Comparison of ENCODE assay signal across 2 cellular contexts in the genomic region with DNA sequence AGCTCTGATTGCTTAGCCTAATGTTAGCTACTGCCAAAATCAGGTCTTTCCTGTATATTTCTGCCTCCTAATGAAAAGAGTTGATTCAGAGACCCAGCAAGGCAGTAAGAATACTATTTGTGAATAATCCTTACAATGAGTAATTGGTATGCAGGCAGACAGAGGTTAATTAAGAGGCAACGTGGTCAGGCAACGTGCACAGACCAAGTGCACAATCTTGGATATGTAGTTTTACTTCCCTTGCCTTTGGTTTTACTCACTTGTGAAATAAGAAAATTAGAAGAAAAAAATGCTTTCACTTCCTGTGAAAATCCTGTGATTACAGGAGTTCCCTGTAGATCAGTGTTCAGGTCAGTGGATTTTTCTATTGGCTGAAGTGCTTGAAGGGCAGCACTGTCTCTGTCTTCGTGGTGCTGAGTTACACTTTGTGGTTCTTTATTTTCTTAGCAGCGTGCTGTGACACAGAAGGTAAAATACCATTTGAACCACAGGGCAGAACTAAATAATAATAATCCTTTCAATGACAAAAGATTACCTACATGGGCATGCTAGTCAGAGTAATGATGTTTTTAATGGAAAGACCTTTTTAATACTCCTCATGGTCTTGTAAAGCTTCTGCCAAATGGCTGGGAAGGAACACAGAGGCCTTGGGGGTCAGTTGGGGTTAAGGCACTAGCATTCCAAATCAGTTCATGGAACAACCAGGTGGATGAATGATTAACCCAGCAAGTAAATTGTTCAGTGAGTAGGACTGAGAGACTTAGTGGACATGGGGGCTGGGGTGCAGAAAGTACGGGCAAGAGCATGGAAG.
TF ChIP-seq lines count a peak whose summit lies in the region.

No MANE protein-coding gene starts in this region.

TF ChIP-seq in SK-N-SH treated with all-trans-retinoic acid at 6 μM for 48 hours, 23 proteins besides CTCF, POLR2A, EP300 and RAD21 (continued from another document):
- TF ChIP-seq, protein P1, sequence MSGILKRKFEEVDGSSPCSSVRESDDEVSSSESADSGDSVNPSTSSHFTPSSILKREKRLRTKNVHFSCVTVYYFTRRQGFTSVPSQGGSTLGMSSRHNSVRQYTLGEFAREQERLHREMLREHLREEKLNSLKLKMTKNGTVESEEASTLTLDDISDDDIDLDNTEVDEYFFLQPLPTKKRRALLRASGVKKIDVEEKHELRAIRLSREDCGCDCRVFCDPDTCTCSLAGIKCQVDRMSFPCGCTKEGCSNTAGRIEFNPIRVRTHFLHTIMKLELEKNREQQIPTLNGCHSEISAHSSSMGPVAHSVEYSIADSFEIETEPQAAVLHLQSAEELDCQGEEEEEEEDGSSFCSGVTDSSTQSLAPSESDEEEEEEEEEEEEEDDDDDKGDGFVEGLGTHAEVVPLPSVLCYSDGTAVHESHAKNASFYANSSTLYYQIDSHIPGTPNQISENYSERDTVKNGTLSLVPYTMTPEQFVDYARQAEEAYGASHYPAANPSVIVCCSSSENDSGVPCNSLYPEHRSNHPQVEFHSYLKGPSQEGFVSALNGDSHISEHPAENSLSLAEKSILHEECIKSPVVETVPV (CRISPR knock-in tag; IDR thresholded peaks at IDR 0.05) = no peak
- no peak for TF ChIP-seq OSR1 (CRISPR knock-in tag; IDR thresholded peaks at IDR 0.05)
- no peak for TF ChIP-seq ZFP3 (CRISPR knock-in tag; IDR thresholded peaks at IDR 0.05)
- TF ChIP-seq PPARA (CRISPR knock-in tag; IDR thresholded peaks at IDR 0.05; ENCODE audit: borderline replicate concordance) = no peak

TF ChIP-seq in SK-N-SH, 30 proteins besides CTCF, POLR2A, EP300 and RAD21 (continued from another document):
- TF ChIP-seq, protein P2, sequence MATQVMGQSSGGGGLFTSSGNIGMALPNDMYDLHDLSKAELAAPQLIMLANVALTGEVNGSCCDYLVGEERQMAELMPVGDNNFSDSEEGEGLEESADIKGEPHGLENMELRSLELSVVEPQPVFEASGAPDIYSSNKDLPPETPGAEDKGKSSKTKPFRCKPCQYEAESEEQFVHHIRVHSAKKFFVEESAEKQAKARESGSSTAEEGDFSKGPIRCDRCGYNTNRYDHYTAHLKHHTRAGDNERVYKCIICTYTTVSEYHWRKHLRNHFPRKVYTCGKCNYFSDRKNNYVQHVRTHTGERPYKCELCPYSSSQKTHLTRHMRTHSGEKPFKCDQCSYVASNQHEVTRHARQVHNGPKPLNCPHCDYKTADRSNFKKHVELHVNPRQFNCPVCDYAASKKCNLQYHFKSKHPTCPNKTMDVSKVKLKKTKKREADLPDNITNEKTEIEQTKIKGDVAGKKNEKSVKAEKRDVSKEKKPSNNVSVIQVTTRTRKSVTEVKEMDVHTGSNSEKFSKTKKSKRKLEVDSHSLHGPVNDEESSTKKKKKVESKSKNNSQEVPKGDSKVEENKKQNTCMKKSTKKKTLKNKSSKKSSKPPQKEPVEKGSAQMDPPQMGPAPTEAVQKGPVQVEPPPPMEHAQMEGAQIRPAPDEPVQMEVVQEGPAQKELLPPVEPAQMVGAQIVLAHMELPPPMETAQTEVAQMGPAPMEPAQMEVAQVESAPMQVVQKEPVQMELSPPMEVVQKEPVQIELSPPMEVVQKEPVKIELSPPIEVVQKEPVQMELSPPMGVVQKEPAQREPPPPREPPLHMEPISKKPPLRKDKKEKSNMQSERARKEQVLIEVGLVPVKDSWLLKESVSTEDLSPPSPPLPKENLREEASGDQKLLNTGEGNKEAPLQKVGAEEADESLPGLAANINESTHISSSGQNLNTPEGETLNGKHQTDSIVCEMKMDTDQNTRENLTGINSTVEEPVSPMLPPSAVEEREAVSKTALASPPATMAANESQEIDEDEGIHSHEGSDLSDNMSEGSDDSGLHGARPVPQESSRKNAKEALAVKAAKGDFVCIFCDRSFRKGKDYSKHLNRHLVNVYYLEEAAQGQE (IDR thresholded peaks at IDR 0.05; ENCODE audit: low read depth, low read length) = no peak
- TF ChIP-seq TEAD4 (IDR thresholded peaks at IDR 0.05; ENCODE audit: borderline replicate concordance, insufficient read depth) = no peak
- no peak for TF ChIP-seq MEF2A (IDR thresholded peaks at IDR 0.05; ENCODE audit: borderline replicate concordance, low read depth)
- TF ChIP-seq SMC3 (IDR thresholded peaks at IDR 0.05; ENCODE audit: low read depth, low read length) = no peak
- TF ChIP-seq FOXJ3 (CRISPR knock-in tag; IDR thresholded peaks at IDR 0.05) = no peak
- TF ChIP-seq, protein P3, sequence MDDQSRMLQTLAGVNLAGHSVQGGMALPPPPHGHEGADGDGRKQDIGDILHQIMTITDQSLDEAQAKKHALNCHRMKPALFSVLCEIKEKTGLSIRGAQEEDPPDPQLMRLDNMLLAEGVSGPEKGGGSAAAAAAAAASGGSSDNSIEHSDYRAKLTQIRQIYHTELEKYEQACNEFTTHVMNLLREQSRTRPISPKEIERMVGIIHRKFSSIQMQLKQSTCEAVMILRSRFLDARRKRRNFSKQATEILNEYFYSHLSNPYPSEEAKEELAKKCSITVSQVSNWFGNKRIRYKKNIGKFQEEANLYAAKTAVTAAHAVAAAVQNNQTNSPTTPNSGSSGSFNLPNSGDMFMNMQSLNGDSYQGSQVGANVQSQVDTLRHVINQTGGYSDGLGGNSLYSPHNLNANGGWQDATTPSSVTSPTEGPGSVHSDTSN (IDR thresholded peaks at IDR 0.05) = no peak
